8 cellular contexts compared by ENCODE assay signal in genomic region chr7:35037211-35037525, GRCh38. TPM values are rescaled to one million over a fixed set of nuclear protein-coding genes. Genes with fewer than 3 reads are reported as not detected.
DNase-seq lines count a peak whose midpoint lies in the region; ATAC-seq, FAIRE-seq and TF ChIP-seq lines count a peak whose summit lies in the region.

Gene DPY19L1 (minus strand): TSS chr7:35037485. CDS start chr7:35037394, 91 bp downstream.

- no peaks in the 10 kb centered on the region for H3K9me3 ChIP-seq in iPS DF 6.9 (ENCODE audit: control insufficient read depth, insufficient read depth, low read length)
- H3K9me3 ChIP-seq in small intestine (ENCODE audit: control insufficient read depth, low read depth) = no peaks in the 10 kb centered on the region

- H3K36me3 Mint-ChIP-seq in Calu3 (ENCODE audit: insufficient read depth, unreplicated experiment) = peaks cover 34% of the 10 kb centered on the region
- H3K36me3 Mint-ChIP-seq in activated naive CD4-positive, alpha-beta T cell treated with anti-CD3 and anti-CD28 coated beads, Interleukin-2, amount 50 U/mL, for 72 hours = no peaks in the 10 kb centered on the region

- H3K27ac ChIP-seq in iPS DF 6.9 (ENCODE audit: low read length) (no peak within 1 kb of the TSS), small intestine (ENCODE audit: low read depth in 1 of 2, low read length in 1 of 2) (peak within 1 kb of the TSS; percentile 74 to 92)

- WGBS in iPS DF 6.9 (ENCODE audit: insufficient coverage, insufficient read length) = no CpG with 5 or more reads among the region's 48 CpGs
- WGBS in small intestine, 3 donors = 0 to 1% (median 0%) methylated on average over 11 to 48 of the region's 48 CpGs

- H3K9me3 Mint-ChIP-seq in Calu3 (ENCODE audit: low read depth, unreplicated experiment) = peaks cover 9% of the 10 kb centered on the region
- peaks cover 0 to 6% of the 10 kb centered on the region in 2 donors for H3K9me3 Mint-ChIP-seq in activated naive CD4-positive, alpha-beta T cell treated with anti-CD3 and anti-CD28 coated beads, Interleukin-2, amount 50 U/mL, for 72 hours

- H3K27ac Mint-ChIP-seq in Calu3 (ENCODE audit: unreplicated experiment) = peak within 1 kb of the TSS; percentile 77
- peak within 1 kb of the TSS; percentile 88 to 96 for H3K27ac Mint-ChIP-seq in activated naive CD4-positive, alpha-beta T cell treated with anti-CD3 and anti-CD28 coated beads, Interleukin-2, amount 50 U/mL, for 72 hours

- DNase-seq in Calu3 = no peak
- no peak for DNase-seq in activated naive CD4-positive, alpha-beta T cell treated with anti-CD3 and anti-CD28 coated beads, Interleukin-2, amount 50 U/mL, for 72 hours (ENCODE audit: low spot score in 2 of 2)
- no peak for DNase-seq in iPS DF 6.9 (ENCODE audit: low read depth, low spot score)
- no peak for DNase-seq in small intestine
- no peak for DNase-seq in NCI-H345 (lab: John Stamatoyannopoulos, UW)
- DNase-seq in ecto neural progenitor cell (ENCODE audit: low spot score) = no peak
- no peak for DNase-seq in AG08395 (ENCODE audit: low spot score)

- H3K36me3 ChIP-seq in iPS DF 6.9 (ENCODE audit: control insufficient read depth, insufficient read depth, low read length) (no peaks in the 10 kb centered on the region), small intestine (ENCODE audit: control insufficient read depth in 2 of 2, insufficient read depth in 2 of 2, low read length in 2 of 2) (no peaks in the 10 kb centered on the region)

- H3K27me3 Mint-ChIP-seq in Calu3 (ENCODE audit: unreplicated experiment) = no peaks in the 10 kb centered on the region

- BruUV-seq in Calu3 (replicated peaks; lab: Mats Ljungman, UMichigan) = no TSS peak

- H3K4me3 ChIP-seq in iPS DF 6.9 (ENCODE audit: low read length) = peak within 1 kb of the TSS; percentile 78
- peak within 1 kb of the TSS; percentile 78 to 95 for H3K4me3 ChIP-seq in small intestine (ENCODE audit: low read depth in 1 of 2, low read length in 2 of 2)

- H3K27me3 ChIP-seq in iPS DF 6.9 (ENCODE audit: control insufficient read depth, insufficient read depth, low read length) = no peaks in the 10 kb centered on the region
- H3K27me3 ChIP-seq in small intestine (ENCODE audit: control insufficient read depth in 2 of 2, insufficient read depth in 2 of 2, low read length in 2 of 2) = no peaks in the 10 kb centered on the region

- FAIRE-seq in small intestine (lab: Jason Lieb, UNC) = no peak

- peaks cover 44% of the 10 kb centered on the region for H3K4me1 Mint-ChIP-seq in Calu3 (ENCODE audit: low read depth, unreplicated experiment)

- peak; percentile 17 for ATAC-seq in HG02571 (IDR thresholded peaks at IDR 0.05; ENCODE audit: unreplicated experiment)
- ATAC-seq in activated naive CD4-positive, alpha-beta T cell treated with anti-CD3 and anti-CD28 coated beads, Interleukin-2, amount 50 U/mL, for 72 hours = no peak

- H3K4me3 Mint-ChIP-seq in Calu3 (ENCODE audit: low read depth, unreplicated experiment) = peak within 1 kb of the TSS; percentile 73

- intact Hi-C loops in Calu3 (cut with micrococcal nuclease; ENCODE audit: unreplicated experiment) = loop anchor here (5.0 kb wide), 1 partner anchor 365 kb away; no protein-coding TSS in a partner anchor

- CTCF ChIA-PET in Calu3 (lab: Charles Lee) = interaction anchor here (0.6 kb wide), 3 partner anchors 256 to 824 kb away, joined by 3 to 4 read pairs (median 3); no protein-coding TSS in a partner anchor

- H3K4me1 ChIP-seq in iPS DF 6.9 (ENCODE audit: control insufficient read depth, insufficient read depth, low read length) (peaks cover 2% of the 10 kb centered on the region; the same call in 1 of the 2 replicates), small intestine (ENCODE audit: control insufficient read depth in 2 of 2, insufficient read depth in 1 of 2, low read depth in 1 of 2, low read length in 1 of 2) (peaks cover 0 to 4% of the 10 kb centered on the region in 2 donors)

- no peak for TF ChIP-seq CTCF in Calu3 (IDR thresholded peaks at IDR 0.05; ENCODE audit: unreplicated experiment)

RNA-seq across cellular contexts. Expression of gene DPY19L1, which starts in this region (rescaled TPM):
- total RNA-seq in Calu3 (2022) = 88.1 and 90.4 TPM in 2 replicates
- 10 to 100 TPM; 10.2 to 10.3 TPM for total RNA-seq in activated naive CD4-positive, alpha-beta T cell treated with anti-CD3 and anti-CD28 coated beads, Interleukin-2, amount 50 U/mL, for 72 hours
- 10 to 100 TPM in 1 of 3 donors, 1 to 10 TPM in 1, under 1 TPM in 1; 0.89 to 10.5 (median 2.2) TPM for polyA plus RNA-seq in small intestine
